ENCODE assay signal across 23 cellular contexts in genomic region chr1:246641394-246641793, GRCh38.
"Had no signal": no experiment of that assay in that cellular context is flagged by ENCODE, and none has a peak within 500 bp of the region (broad histone marks: within the 10 kb centered on the region; RNA-seq: fewer than 3 reads in every experiment).

No MANE protein-coding gene starts in this region.

- H3K4me3 Mint-ChIP-seq: central memory CD8-positive, alpha-beta T cell; stimulated activated effector memory CD8-positive, alpha-beta T cell treated with anti-CD3 and anti-CD28 coated beads, Interleukin-12 subunit alpha, Interleukin-12 subunit beta, amount 100 ng/mL, for 72 hours; stimulated activated naive CD8-positive, alpha-beta T cell treated with anti-CD3 and anti-CD28 coated beads, Interleukin-15, amount 100 ng/mL, for 72 hours; T-cell; T-helper 2 cell treated with Interferon-gamma antibody and Interleukin-4, amounts not matched to agents 5 μg/mL and 100 μg/mL, for 36 hours had no signal

- H3K4me3 ChIP-seq: breast epithelium, coronary artery, skin epidermis, vagina had no signal

- H3K27ac ChIP-seq: breast epithelium, epithelial cell of prostate, foreskin keratinocyte, skin epidermis, vagina had no signal

- H3K4me1 ChIP-seq: breast epithelium, foreskin keratinocyte had no signal

- ATAC-seq: activated naive CD4-positive, alpha-beta T cell treated with anti-CD3 and anti-CD28 coated beads, Interleukin-2, amount 50 U/mL, for 72 hours; foreskin keratinocyte; stimulated activated effector memory CD8-positive, alpha-beta T cell treated with anti-CD3 and anti-CD28 coated beads, Interleukin-12 subunit alpha, Interleukin-12 subunit beta, amount 100 ng/mL, for 72 hours; stimulated activated naive CD8-positive, alpha-beta T cell treated with anti-CD3 and anti-CD28 coated beads, Interleukin-15, amount 100 ng/mL, for 72 hours; T-cell had no signal

- H3K27ac Mint-ChIP-seq: activated naive CD4-positive, alpha-beta T cell treated with anti-CD3 and anti-CD28 coated beads, Interleukin-2, amount 50 U/mL, for 72 hours; stimulated activated effector memory CD8-positive, alpha-beta T cell treated with anti-CD3 and anti-CD28 coated beads, Interleukin-12 subunit alpha, Interleukin-12 subunit beta, amount 100 ng/mL, for 72 hours; stimulated activated naive CD8-positive, alpha-beta T cell treated with anti-CD3 and anti-CD28 coated beads, Interleukin-15, amount 100 ng/mL, for 72 hours; T-cell; T-helper 2 cell treated with Interferon-gamma antibody and Interleukin-4, amounts not matched to agents 5 μg/mL and 100 μg/mL, for 36 hours had no signal

- H3K4me1 Mint-ChIP-seq: stimulated activated effector memory CD8-positive, alpha-beta T cell treated with anti-CD3 and anti-CD28 coated beads, Interleukin-12 subunit alpha, Interleukin-12 subunit beta, amount 100 ng/mL, for 72 hours; stimulated activated naive CD8-positive, alpha-beta T cell treated with anti-CD3 and anti-CD28 coated beads, Interleukin-15, amount 100 ng/mL, for 72 hours had no signal

- H3K36me3 ChIP-seq: breast epithelium had no signal

- H3K9me3 Mint-ChIP-seq: T-cell had no signal

- H3K9me3 ChIP-seq: breast epithelium, vagina had no signal

- H3K27me3 ChIP-seq: breast epithelium, foreskin keratinocyte, vagina had no signal

- DNase-seq: activated gamma-delta T cell treated with Interleukin-2 at 50 U/mL for 16 hours; activated T-cell treated with anti-CD3 and anti-CD28 coated beads, Interleukin-2, amount 50 U/mL, for 1 hour; foreskin keratinocyte; glutamatergic neuron; hippocampal formation; kidney glomerular epithelial cell; mesenchymal stem cell; nucleus accumbens; posterior cingulate gyrus; retina; stimulated activated CD4-positive, alpha-beta T cell treated with anti-CD3 and anti-CD28 coated beads, Interleukin-2, amount 100 ng/mL, for 24 hours; stimulated activated naive CD8-positive, alpha-beta T cell treated with anti-CD3 and anti-CD28 coated beads, Interleukin-15, amount 100 ng/mL, for 72 hours; T-cell; trophoblast cell had no signal

- H3K27me3 Mint-ChIP-seq: central memory CD8-positive, alpha-beta T cell; stimulated activated naive CD8-positive, alpha-beta T cell treated with anti-CD3 and anti-CD28 coated beads, Interleukin-15, amount 100 ng/mL, for 72 hours; T-cell had no signal
